Comparison of ENCODE assay signal across 13 cellular contexts in the genomic region with DNA sequence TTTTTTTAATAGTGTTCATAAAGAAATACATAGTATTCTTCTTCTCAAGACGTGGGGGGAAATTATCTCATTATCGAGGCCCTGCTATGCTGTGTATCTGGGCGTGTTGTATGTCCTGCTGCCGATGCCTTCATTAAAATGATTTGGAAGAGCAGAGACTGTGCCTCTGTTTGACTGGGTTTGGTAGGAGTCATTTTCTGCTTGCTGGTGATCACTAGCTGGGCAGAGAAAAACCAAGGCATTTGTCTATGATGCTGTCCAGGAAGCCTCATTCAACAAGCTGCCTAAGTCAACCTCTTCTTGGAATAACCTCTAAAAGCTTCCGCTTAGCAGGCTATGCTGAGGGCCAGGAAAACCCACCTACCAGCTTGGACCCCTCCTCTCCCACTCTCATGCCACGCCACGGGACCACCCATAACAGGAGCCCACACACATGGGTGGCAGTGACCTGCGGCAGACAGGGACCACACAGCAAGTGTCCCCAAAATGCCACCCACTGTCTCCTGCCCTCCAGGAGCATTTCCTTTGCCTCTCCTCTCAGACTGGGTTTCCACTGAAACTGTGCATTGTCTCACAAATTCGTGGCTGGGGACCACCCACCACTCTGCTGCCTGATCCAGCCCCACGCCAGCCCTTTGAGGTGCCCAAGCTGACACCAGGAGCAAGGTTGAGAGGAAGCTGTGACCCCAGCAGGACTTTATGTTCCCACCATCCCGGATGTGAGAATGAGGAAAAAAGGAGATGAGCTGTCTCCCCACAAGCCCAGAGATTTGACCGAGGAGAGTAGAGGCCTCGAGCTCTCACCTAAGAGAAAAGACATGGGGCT. TPM values are rescaled to one million over a fixed set of nuclear protein-coding genes. Genes with fewer than 3 reads are reported as not detected.
A peak's percentile ranks its signal among the peaks of the same experiment; 100 is the strongest.
DNase-seq lines count a peak whose midpoint lies in the region; ATAC-seq and TF ChIP-seq lines count a peak whose summit lies in the region.
"Had no signal": no experiment of that assay in that cellular context is flagged by ENCODE, and none has a peak within 500 bp of the region (broad histone marks: within the 10 kb centered on the region; RNA-seq: fewer than 3 reads in every experiment).

No MANE protein-coding gene starts in this region.

- peak overlapping the region; percentile 93 for H3K27ac Mint-ChIP-seq in CD8-positive, alpha-beta T cell
- peak overlapping the region; percentile 96 to 97 for H3K27ac Mint-ChIP-seq in activated naive CD4-positive, alpha-beta T cell treated with anti-CD3 and anti-CD28 coated beads, Interleukin-2, amount 50 U/mL, for 72 hours
- peak overlapping the region; percentile 90 to 98 for H3K27ac Mint-ChIP-seq in natural killer cell treated with Interleukin-12 subunit alpha and Interleukin-12 subunit beta and Interleukin-15 and Interleukin-18, amount 100 ng/mL, for 72 hours
- H3K27ac Mint-ChIP-seq: progenitor cell of endocrine pancreas had no signal

- peaks cover 91% of the 10 kb centered on the region for H3K4me1 Mint-ChIP-seq in CD8-positive, alpha-beta T cell (ENCODE audit: low read depth)
- peaks cover 82 to 88% of the 10 kb centered on the region in 2 donors for H3K4me1 Mint-ChIP-seq in natural killer cell treated with Interleukin-12 subunit alpha and Interleukin-12 subunit beta and Interleukin-15 and Interleukin-18, amount 100 ng/mL, for 72 hours (ENCODE audit: low read depth in 2 of 2)

- no peaks in the 10 kb centered on the region for H4K20me1 ChIP-seq in OCI-LY7 (ENCODE audit: insufficient read depth, low read length)

- ATAC-seq in CD8-positive, alpha-beta T cell, result no peak
- no peak for ATAC-seq in activated naive CD4-positive, alpha-beta T cell treated with anti-CD3 and anti-CD28 coated beads, Interleukin-2, amount 50 U/mL, for 72 hours
- ATAC-seq in natural killer cell treated with Interleukin-12 subunit alpha and Interleukin-12 subunit beta and Interleukin-15 and Interleukin-18, amount 100 ng/mL, for 72 hours, result no peak
- no peak for ATAC-seq in GM19035 (IDR thresholded peaks at IDR 0.05; ENCODE audit: unreplicated experiment)

- DNase-seq in CD8-positive, alpha-beta T cell, result peak in 1 of 7 experiments; percentile 60
- no peak for DNase-seq in OCI-LY7 (ENCODE audit: low spot score)
- no peak for DNase-seq in activated naive CD4-positive, alpha-beta T cell treated with anti-CD3 and anti-CD28 coated beads, Interleukin-2, amount 50 U/mL, for 72 hours (ENCODE audit: low spot score in 2 of 2)
- DNase-seq in natural killer cell treated with Interleukin-12 subunit alpha and Interleukin-12 subunit beta and Interleukin-15 and Interleukin-18, amount 100 ng/mL, for 72 hours (ENCODE audit: low spot score), result no peak
- no peak for DNase-seq in GM03348 (ENCODE audit: low spot score)
- no peak for DNase-seq in GM10248 (ENCODE audit: extremely low spot score)
- DNase-seq in GM13977 (ENCODE audit: low spot score), result no peak
- DNase-seq: NCI-H345, T1000 had no signal

- H3K36me3 ChIP-seq in CD8-positive, alpha-beta T cell (ENCODE audit: insufficient read depth, low read length), result peaks cover 56% of the 10 kb centered on the region
- peaks cover 48% of the 10 kb centered on the region for H3K36me3 ChIP-seq in OCI-LY7 (ENCODE audit: insufficient read depth, low read length)

- H3K9me2 ChIP-seq in OCI-LY7 (ENCODE audit: insufficient read depth, low read length), result no peaks in the 10 kb centered on the region

- POLR2A ChIA-PET in CD8-positive, alpha-beta T cell (lab: Charles Lee), result interaction anchor here (0.9 to 13.3 kb wide), 14 partner anchors 11 to 911 kb away, joined by 3 to 472 read pairs (median 7); partner anchors contain the start of gene OXA1L
- POLR2A ChIA-PET in OCI-LY7 (lab: Charles Lee), result interaction anchor here (0.8 to 3.2 kb wide), 11 partner anchors 10 to 161 kb away, joined by 3 to 24 read pairs (median 5); no protein-coding TSS in a partner anchor
- POLR2A ChIA-PET in GM10248 (lab: Yijun Ruan, JAX), result no interaction called here

- in situ Hi-C loops in GM13977 (cut with MboI; ENCODE audit: low pct_unique_long_range_greater_than_20kb, low sequenced_read_pairs, unreplicated experiment), result no loop called here

- peak overlapping the region; percentile 9 for H3K4me3 ChIP-seq in CD8-positive, alpha-beta T cell (ENCODE audit: low read depth, low read length)
- no peak overlapping the region for H3K4me3 ChIP-seq in OCI-LY7 (ENCODE audit: low read depth, low read length, poor library complexity, severe bottlenecking)
- H3K4me3 ChIP-seq: lung had no signal

- TF ChIP-seq CTCF in CD8-positive, alpha-beta T cell (IDR thresholded peaks at IDR 0.05), result no peak
- no peak for TF ChIP-seq CTCF in OCI-LY7 (conservative IDR thresholded peaks at IDR 0.05; ENCODE audit: low read length)
- no peak for TF ChIP-seq CTCF in GM10248 (IDR thresholded peaks at IDR 0.05; ENCODE audit: control extremely low read depth, extremely low read depth, low read depth, missing control alignments)
- TF ChIP-seq CTCF in GM13977 (IDR thresholded peaks at IDR 0.05; ENCODE audit: extremely low read depth, insufficient read depth, missing control alignments), result no peak

- peaks cover 88% of the 10 kb centered on the region for H3K4me1 ChIP-seq in CD8-positive, alpha-beta T cell (ENCODE audit: insufficient read depth, low read length)
- peaks cover 82% of the 10 kb centered on the region for H3K4me1 ChIP-seq in OCI-LY7 (ENCODE audit: insufficient read depth, low read length, poor library complexity, severe bottlenecking)

- H3K27me3 Mint-ChIP-seq in CD8-positive, alpha-beta T cell (ENCODE audit: low read depth), result no peaks in the 10 kb centered on the region
- H3K27me3 Mint-ChIP-seq in natural killer cell treated with Interleukin-12 subunit alpha and Interleukin-12 subunit beta and Interleukin-15 and Interleukin-18, amount 100 ng/mL, for 72 hours, result no peaks in the 10 kb centered on the region

- H3K27ac ChIP-seq in CD8-positive, alpha-beta T cell (ENCODE audit: low read depth, low read length), result peak overlapping the region; percentile 55
- H3K27ac ChIP-seq in OCI-LY7 (ENCODE audit: low read depth, low read length, poor library complexity, severe bottlenecking), result peak overlapping the region; percentile 97
- H3K27ac ChIP-seq: C4-2B had no signal

- H3K79me2 ChIP-seq in OCI-LY7 (ENCODE audit: insufficient read depth, low read depth, low read length), result no peaks in the 10 kb centered on the region

- H3K4me2 ChIP-seq in OCI-LY7 (ENCODE audit: low read length), result no peak overlapping the region

- H3K4me3 Mint-ChIP-seq in CD8-positive, alpha-beta T cell, result peak overlapping the region; percentile 79
- peak overlapping the region; percentile 74 for H3K4me3 Mint-ChIP-seq in natural killer cell treated with Interleukin-12 subunit alpha and Interleukin-12 subunit beta and Interleukin-15 and Interleukin-18, amount 100 ng/mL, for 72 hours

- no peaks in the 10 kb centered on the region for H3K9me3 ChIP-seq in CD8-positive, alpha-beta T cell (ENCODE audit: low read length)
- H3K9me3 ChIP-seq in OCI-LY7 (ENCODE audit: low read length), result no peaks in the 10 kb centered on the region

- intact Hi-C loops in CD8-positive, alpha-beta T cell (cut with DNase I, micrococcal nuclease), result loop anchor here (5.0 kb wide), 2 partner anchors 35 to 815 kb away; no protein-coding TSS in a partner anchor
- intact Hi-C loops in OCI-LY7 (cut with micrococcal nuclease; ENCODE audit: unreplicated experiment), result no loop called here

- no TSS peak for BruUV-seq in OCI-LY7 (replicated peaks; lab: Mats Ljungman, UMichigan)

- CTCF ChIA-PET in CD8-positive, alpha-beta T cell (lab: Charles Lee), result interaction anchor here (0.9 to 13.3 kb wide), 10 partner anchors 10 to 784 kb away, joined by 3 to 408 read pairs (median 6); no protein-coding TSS in a partner anchor
- CTCF ChIA-PET in OCI-LY7 (lab: Charles Lee; ENCODE audit: unreplicated experiment) (interaction anchor here (0.5 to 1.3 kb wide), 6 partner anchors 18 to 280 kb away, joined by 3 to 5 read pairs (median 4); no protein-coding TSS in a partner anchor), GM10248 (lab: Yijun Ruan, JAX) (interaction anchor here (0.9 to 5.7 kb wide), 16 partner anchors 10 to 299 kb away, joined by 3 to 48 read pairs (median 3); partner anchors contain the start of gene DAD1)

- H3K36me3 Mint-ChIP-seq in CD8-positive, alpha-beta T cell, result peaks cover 63% of the 10 kb centered on the region
- H3K36me3 Mint-ChIP-seq in activated naive CD4-positive, alpha-beta T cell treated with anti-CD3 and anti-CD28 coated beads, Interleukin-2, amount 50 U/mL, for 72 hours, result peaks cover 56 to 60% of the 10 kb centered on the region in 2 donors
- H3K36me3 Mint-ChIP-seq in natural killer cell treated with Interleukin-12 subunit alpha and Interleukin-12 subunit beta and Interleukin-15 and Interleukin-18, amount 100 ng/mL, for 72 hours, result peaks cover 13% of the 10 kb centered on the region

- H2AFZ ChIP-seq in OCI-LY7 (ENCODE audit: low read length), result no peak overlapping the region

- H3K27me3 ChIP-seq in CD8-positive, alpha-beta T cell (ENCODE audit: insufficient read depth, low read length), result no peaks in the 10 kb centered on the region

- no peaks in the 10 kb centered on the region for H3K9me3 Mint-ChIP-seq in CD8-positive, alpha-beta T cell
- H3K9me3 Mint-ChIP-seq in activated naive CD4-positive, alpha-beta T cell treated with anti-CD3 and anti-CD28 coated beads, Interleukin-2, amount 50 U/mL, for 72 hours, result no peaks in the 10 kb centered on the region
- H3K9me3 Mint-ChIP-seq in natural killer cell treated with Interleukin-12 subunit alpha and Interleukin-12 subunit beta and Interleukin-15 and Interleukin-18, amount 100 ng/mL, for 72 hours, result no peaks in the 10 kb centered on the region

RNA-seq across cellular contexts. Expression of gene DAD1, which starts 36.8 kb away (rescaled TPM):
- 10 to 100 TPM; 27.2 to 35.6 TPM for total RNA-seq in CD8-positive, alpha-beta T cell
- 88.6 and 154 TPM in 2 replicates for total RNA-seq in OCI-LY7 (2014; rRNA removed; shearing (Covaris generic))
- total RNA-seq in OCI-LY7 (2022), result 115 and 117 TPM in 2 replicates
- total RNA-seq in activated naive CD4-positive, alpha-beta T cell treated with anti-CD3 and anti-CD28 coated beads, Interleukin-2, amount 50 U/mL, for 72 hours, result 100 to 1,000 TPM; 218 to 240 TPM
- total RNA-seq in natural killer cell treated with Interleukin-12 subunit alpha and Interleukin-12 subunit beta and Interleukin-15 and Interleukin-18, amount 100 ng/mL, for 72 hours, result 100 to 1,000 TPM; 147 to 221 TPM

RNA-seq across cellular contexts. Expression of gene ABHD4, which starts 45.9 kb away (rescaled TPM):
- 1 to 10 TPM; 7.9 to 8.3 TPM for total RNA-seq in CD8-positive, alpha-beta T cell
- total RNA-seq in OCI-LY7 (2014; rRNA removed; shearing (Covaris generic)), result 5.6 and 6.6 TPM in 2 replicates
- total RNA-seq in OCI-LY7 (2022), result 15.1 and 15.6 TPM in 2 replicates
- 10 to 100 TPM; 13.8 to 26.5 TPM for total RNA-seq in activated naive CD4-positive, alpha-beta T cell treated with anti-CD3 and anti-CD28 coated beads, Interleukin-2, amount 50 U/mL, for 72 hours
- total RNA-seq in natural killer cell treated with Interleukin-12 subunit alpha and Interleukin-12 subunit beta and Interleukin-15 and Interleukin-18, amount 100 ng/mL, for 72 hours, result 10 to 100 TPM in 1 of 2 donors, 1 to 10 TPM in 1; 8.4 to 36.8 TPM
